15 cellular contexts compared by ENCODE assay signal in genomic region chr4:176882201-176882600, GRCh38.
"Had no signal": no experiment of that assay in that cellular context is flagged by ENCODE, and none has a peak within 500 bp of the region (broad histone marks: within the 10 kb centered on the region; RNA-seq: fewer than 3 reads in every experiment).

No MANE protein-coding gene starts in this region.

- H3K27me3 ChIP-seq: neural progenitor cell, ovary, tibial artery had no signal

- H3K4me3 ChIP-seq: left ventricle myocardium inferior, neural progenitor cell, ovary, tibial artery had no signal

- H3K9ac ChIP-seq: neural progenitor cell had no signal

- H3K9me3 ChIP-seq: left ventricle myocardium inferior, ovary, tibial artery had no signal

- H3K4me1 ChIP-seq: left ventricle myocardium inferior, neural progenitor cell had no signal

- H3K36me3 ChIP-seq: left ventricle myocardium inferior, neural progenitor cell, ovary, tibial artery had no signal

- H3K4me2 ChIP-seq: neural progenitor cell had no signal

- H3K27ac ChIP-seq: left ventricle myocardium inferior, neural progenitor cell, ovary, tibial artery had no signal

- H2AFZ ChIP-seq: neural progenitor cell had no signal

- DNase-seq: activated CD4-positive, alpha-beta T cell treated with anti-CD3 and anti-CD28 coated beads, Interleukin-2, amount 50 U/mL, for 4 hours; activated CD4-positive, CD25-positive, alpha-beta regulatory T cell treated with anti-CD3 and anti-CD28 coated beads, Interleukin-2, amount 50 U/mL, for 72 hours; activated naive CD4-positive, alpha-beta T cell treated with Interleukin-2 at 50 U/mL for 16 hours; aorta; erythroblast; hippocampal formation; left ventricle myocardium inferior; naive B cell; ovary; stimulated activated CD4-positive, alpha-beta T cell treated with anti-CD3 and anti-CD28 coated beads, Interleukin-12 subunit alpha, Interleukin-12 subunit beta, amount 100 ng/mL, for 4 hours; stimulated activated CD4-positive, alpha-beta T cell treated with anti-CD3 and anti-CD28 coated beads, Interleukin-2, amount 100 ng/mL, for 24 hours; stimulated activated naive B cell treated with anti-CD40 and anti-IgM and Interleukin-4, amounts not matched to agents 10 μg/mL and 1 μg/mL and 100 μg/mL, for 72 hours; T-helper 9 cell; tibial artery had no signal
